ENCODE assay signal across 9 cellular contexts in genomic region chr19:1154731-1155351, GRCh38. TPM values are rescaled to one million over a fixed set of nuclear protein-coding genes. Genes with fewer than 3 reads are reported as not detected.
A peak's percentile ranks its signal among the peaks of the same experiment; 100 is the strongest.
DNase-seq lines count a peak whose midpoint lies in the region; ATAC-seq and TF ChIP-seq lines count a peak whose summit lies in the region.
"Had no signal": no experiment of that assay in that cellular context is flagged by ENCODE, and none has a peak within 500 bp of the region (broad histone marks: within the 10 kb centered on the region; RNA-seq: fewer than 3 reads in every experiment).

No MANE protein-coding gene starts in this region.

- DNase-seq in BJ (ENCODE audit: low read depth) (peak; percentile 48), SKM-1 (lab: John Stamatoyannopoulos, UW; ENCODE audit: unreplicated experiment) (peak; percentile 63), fibroblast of the conjunctiva (ENCODE audit: low read depth) (peak; percentile 61), non-pigmented ciliary epithelial cell (ENCODE audit: low read depth) (peak; percentile 46), endothelial cell (ENCODE audit: low spot score) (no peak)
- DNase-seq in CD8-positive, alpha-beta memory T cell = no peak
- DNase-seq: DND-41 had no signal

- peaks cover 20% of the 10 kb centered on the region for H3K36me3 ChIP-seq in BJ (ENCODE audit: control insufficient read depth, insufficient read depth, low read length)
- H3K36me3 ChIP-seq in CD8-positive, alpha-beta memory T cell (ENCODE audit: insufficient read depth, low read length) = no peaks in the 10 kb centered on the region

- no peaks in the 10 kb centered on the region for H3K9me3 ChIP-seq in CD8-positive, alpha-beta memory T cell (ENCODE audit: low read length)

- CTCF ChIA-PET in BJ (lab: Yijun Ruan, JAX) = interaction anchor here (0.7 to 1.3 kb wide), 5 partner anchors 20 to 41 kb away, joined by 3 to 7 read pairs (median 4); no protein-coding TSS in a partner anchor
- CTCF ChIA-PET in CD8-positive, alpha-beta memory T cell (lab: Charles Lee) = no interaction called here

- ATAC-seq in GM18505 (IDR thresholded peaks at IDR 0.05; ENCODE audit: unreplicated experiment) (no peak), GM18498 (IDR thresholded peaks at IDR 0.05; ENCODE audit: unreplicated experiment) (no peak)

- no peak for TF ChIP-seq POLR2A in GM18505 (IDR thresholded peaks at IDR 0.05; ENCODE audit: borderline replicate concordance, extremely low read depth, insufficient read depth, insufficient read length)

- peak overlapping the region; percentile 40 for H3K4me3 ChIP-seq in BJ (ENCODE audit: low read depth, low read length)
- H3K4me3 ChIP-seq in CD8-positive, alpha-beta memory T cell (ENCODE audit: low read length) = no peak overlapping the region

- no peaks in the 10 kb centered on the region for H3K9me3 Mint-ChIP-seq in CD8-positive, alpha-beta memory T cell
- no peaks in the 10 kb centered on the region for H3K9me3 Mint-ChIP-seq in endothelial cell (ENCODE audit: unreplicated experiment)

- no peak overlapping the region for H3K27ac Mint-ChIP-seq in CD8-positive, alpha-beta memory T cell
- H3K27ac Mint-ChIP-seq in endothelial cell (ENCODE audit: unreplicated experiment) = no peak overlapping the region

- H3K4me1 ChIP-seq in CD8-positive, alpha-beta memory T cell (ENCODE audit: insufficient read depth, low read length) = no peaks in the 10 kb centered on the region

- no peak overlapping the region for H3K27ac ChIP-seq in CD8-positive, alpha-beta memory T cell (ENCODE audit: low read depth, low read length)

- POLR2A ChIA-PET in BJ (lab: Charles Lee) = no interaction called here
- POLR2A ChIA-PET in CD8-positive, alpha-beta memory T cell (lab: Charles Lee) = no interaction called here

- H3K4me1 Mint-ChIP-seq in CD8-positive, alpha-beta memory T cell = peaks cover 0 to 3% (median 0%) of the 10 kb centered on the region in 3 donors
- no peaks in the 10 kb centered on the region for H3K4me1 Mint-ChIP-seq in endothelial cell (ENCODE audit: unreplicated experiment)

- H3K27me3 ChIP-seq in BJ (ENCODE audit: control insufficient read depth, insufficient read depth, low read length) = no peaks in the 10 kb centered on the region
- no peaks in the 10 kb centered on the region for H3K27me3 ChIP-seq in CD8-positive, alpha-beta memory T cell (ENCODE audit: insufficient read depth, low read length, poor library complexity, severe bottlenecking)

- TF ChIP-seq CTCF in BJ (IDR thresholded peaks at IDR 0.05; ENCODE audit: insufficient read depth, low read depth, low read length) (0 out of 2 replicates have a peak, but pooled peaks have one; percentile 8), endothelial cell (IDR thresholded peaks at IDR 0.05; ENCODE audit: unreplicated experiment) (no peak)

- peaks cover 0 to 23% (median 0%) of the 10 kb centered on the region in 3 donors for H3K36me3 Mint-ChIP-seq in CD8-positive, alpha-beta memory T cell
- no peaks in the 10 kb centered on the region for H3K36me3 Mint-ChIP-seq in endothelial cell (ENCODE audit: low read depth, unreplicated experiment)

- H3K4me3 Mint-ChIP-seq in CD8-positive, alpha-beta memory T cell = no peak overlapping the region
- H3K4me3 Mint-ChIP-seq in endothelial cell (ENCODE audit: unreplicated experiment) = no peak overlapping the region

- H3K27me3 Mint-ChIP-seq in CD8-positive, alpha-beta memory T cell = no peaks in the 10 kb centered on the region
- peaks cover 2% of the 10 kb centered on the region for H3K27me3 Mint-ChIP-seq in endothelial cell (ENCODE audit: unreplicated experiment)

RNA-seq across cellular contexts. Expression of gene SBNO2, which starts 19.2 kb away (rescaled TPM):
- polyA plus RNA-seq in BJ (2011; rRNA removed) = 15.5 and 26.1 TPM in 2 replicates
- 30.9 and 40.4 TPM in 2 replicates for polyA minus RNA-seq in BJ (2011; rRNA and poly(A)+ RNA removed)
- total RNA-seq in CD8-positive, alpha-beta memory T cell = 10 to 100 TPM; 59.0 to 61.0 TPM
- polyA plus RNA-seq in CD8-positive, alpha-beta memory T cell = 4.3 TPM
- total RNA-seq in endothelial cell (ENCODE audit: unreplicated experiment) = 46.4 TPM

RNA-seq across cellular contexts. Expression of gene STK11, which starts 50.7 kb away (rescaled TPM):
- 26.3 and 33.6 TPM in 2 replicates for polyA plus RNA-seq in BJ (2011; rRNA removed)
- polyA minus RNA-seq in BJ (2011; rRNA and poly(A)+ RNA removed) = 38.3 and 48.2 TPM in 2 replicates
- total RNA-seq in CD8-positive, alpha-beta memory T cell = 10 to 100 TPM; 66.9 to 69.7 TPM
- polyA plus RNA-seq in CD8-positive, alpha-beta memory T cell = 37.0 TPM
- total RNA-seq in endothelial cell (ENCODE audit: unreplicated experiment) = 63.9 TPM

RNA-seq across cellular contexts. Expression of gene GPX4, which starts 51.0 kb away (rescaled TPM):
- polyA plus RNA-seq in BJ (2011; rRNA removed) = 463 and 626 TPM in 2 replicates
- 237 and 273 TPM in 2 replicates for polyA minus RNA-seq in BJ (2011; rRNA and poly(A)+ RNA removed)
- 100 to 1,000 TPM; 222 TPM for total RNA-seq in CD8-positive, alpha-beta memory T cell
- polyA plus RNA-seq in CD8-positive, alpha-beta memory T cell = 373 TPM
- total RNA-seq in endothelial cell (ENCODE audit: unreplicated experiment) = 330 TPM

RNA-seq across cellular contexts. Expression of gene POLR2E, which starts 59.7 kb away (rescaled TPM):
- 174 and 292 TPM in 2 replicates for polyA plus RNA-seq in BJ (2011; rRNA removed)
- polyA minus RNA-seq in BJ (2011; rRNA and poly(A)+ RNA removed) = 104 and 159 TPM in 2 replicates
- total RNA-seq in CD8-positive, alpha-beta memory T cell = 100 to 1,000 TPM; 270 to 278 TPM
- 249 TPM for polyA plus RNA-seq in CD8-positive, alpha-beta memory T cell
- 166 TPM for total RNA-seq in endothelial cell (ENCODE audit: unreplicated experiment)

Comparison
In these comparisons a context has a peak if more than half of its experiments do, and no peak if none do; other contexts are left out.
1. DNase-seq: peak in BJ (single experiment), SKM-1 (single experiment), fibroblast of the conjunctiva (single experiment) and non-pigmented ciliary epithelial cell (single experiment); none in CD8-positive, alpha-beta memory T cell (0 of 5) and endothelial cell (single experiment).